8 cellular contexts compared by ENCODE assay signal in the genomic region with DNA sequence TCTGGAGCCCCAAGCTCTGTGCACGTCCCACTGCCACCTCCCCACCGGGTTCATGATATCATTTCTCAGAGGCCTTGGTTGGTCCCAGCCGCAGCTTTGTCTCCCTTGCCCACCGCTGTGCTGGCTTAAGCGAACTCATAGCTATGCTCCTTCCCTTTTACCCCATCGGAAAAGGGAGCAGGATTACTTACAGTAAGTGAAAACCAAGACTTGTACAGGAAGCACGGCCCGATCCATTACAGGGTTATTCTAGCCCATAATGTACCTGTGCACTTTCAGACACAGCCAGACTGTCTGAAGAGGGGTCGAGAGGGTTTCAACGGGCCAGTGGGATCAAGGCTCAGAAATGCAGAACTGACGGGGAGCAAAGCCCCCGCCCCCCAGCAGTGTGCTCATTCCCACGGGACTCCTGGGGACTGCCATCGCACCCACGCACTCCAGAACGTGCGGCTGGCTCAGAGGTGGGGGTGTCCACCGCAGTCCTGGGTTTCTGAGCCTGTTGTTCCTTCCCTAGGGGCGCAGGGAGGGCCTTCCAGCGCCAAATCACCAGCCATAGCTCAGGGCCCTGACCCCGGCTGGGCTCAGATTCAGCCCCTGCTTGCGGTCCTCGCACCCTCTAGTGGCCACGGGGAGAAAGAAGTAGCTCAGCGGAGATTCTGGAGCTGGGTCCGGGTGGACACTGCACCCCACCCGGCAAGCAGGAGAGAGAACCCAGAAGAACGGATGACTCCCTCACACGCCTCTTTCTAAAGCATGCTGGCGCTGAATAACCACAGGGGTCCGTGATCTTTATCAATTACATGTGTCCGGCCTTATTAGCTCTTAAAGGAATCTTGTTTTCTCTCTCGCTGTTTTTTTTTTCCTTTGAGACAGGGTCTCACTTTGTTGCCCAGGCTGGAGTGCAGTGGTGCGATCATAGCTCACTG. TPM values are rescaled to one million over a fixed set of nuclear protein-coding genes. Genes with fewer than 3 reads are reported as not detected.
DNase-seq lines count a peak whose midpoint lies in the region; ATAC-seq and TF ChIP-seq lines count a peak whose summit lies in the region.

No MANE protein-coding gene starts in this region.

- H3K27ac Mint-ChIP-seq in T-helper 17 cell: no peak overlapping the region

- peak; percentile 81 for TF ChIP-seq CTCF in LNCaP clone FGC (IDR thresholded peaks at IDR 0.05; ENCODE audit: control insufficient read depth, extremely low read depth, insufficient read depth)

- H3K27me3 Mint-ChIP-seq in T-helper 17 cell: peaks cover 17% of the 10 kb centered on the region

- DNase-seq in DMS53 (lab: John Stamatoyannopoulos, UW) (peak; percentile 85), LNCaP clone FGC (ENCODE audit: low read depth) (peak; percentile 7), T-helper 17 cell (peak; percentile 23 to 59 (median 38)), anterior cingulate cortex (lab: John Stamatoyannopoulos, UW) (peak in 51 of 58 donors; percentile 2 to 72 (median 31)), hepatic stellate cell (ENCODE audit: low spot score) (peak; percentile 93), skeletal muscle cell (ENCODE audit: low read depth) (peak; percentile 18)

- no peaks in the 10 kb centered on the region for H3K36me3 Mint-ChIP-seq in T-helper 17 cell (ENCODE audit: low read depth)

- no peak overlapping the region for H3K4me3 Mint-ChIP-seq in T-helper 17 cell

- H3K4me1 Mint-ChIP-seq in T-helper 17 cell: peaks cover 5% of the 10 kb centered on the region

- H3K4me3 ChIP-seq in LNCaP clone FGC (ENCODE audit: low read depth, low read length) (no peak overlapping the region), skeletal muscle cell (ENCODE audit: low read depth, low read length) (peak overlapping the region; percentile 26)

- no peaks in the 10 kb centered on the region for H3K9me3 ChIP-seq in T-helper 17 cell (ENCODE audit: control insufficient read depth, low read length, poor library complexity, severe bottlenecking)

- ATAC-seq in GM21619 (IDR thresholded peaks at IDR 0.05; ENCODE audit: unreplicated experiment) (peak; percentile 90), T-helper 17 cell (peak; percentile 90), HG02763 (IDR thresholded peaks at IDR 0.05; ENCODE audit: unreplicated experiment) (no peak)

RNA-seq across cellular contexts. Expression of gene USP7, which starts 44.9 kb away (rescaled TPM):
- total RNA-seq in T-helper 17 cell: 100 to 1,000 TPM; 259 to 282 TPM

Comparison
In these comparisons a context has a peak if more than half of its experiments do, and no peak if none do; other contexts are left out.
1. DNase-seq: peak in every context shown above with its lines; median percentile 93 in hepatic stellate cell; 85 in DMS53; 38 in T-helper 17 cell; 31 in anterior cingulate cortex; 18 in skeletal muscle cell; 7 in LNCaP clone FGC.